ENCODE assay signal across 16 cellular contexts in the genomic region with DNA sequence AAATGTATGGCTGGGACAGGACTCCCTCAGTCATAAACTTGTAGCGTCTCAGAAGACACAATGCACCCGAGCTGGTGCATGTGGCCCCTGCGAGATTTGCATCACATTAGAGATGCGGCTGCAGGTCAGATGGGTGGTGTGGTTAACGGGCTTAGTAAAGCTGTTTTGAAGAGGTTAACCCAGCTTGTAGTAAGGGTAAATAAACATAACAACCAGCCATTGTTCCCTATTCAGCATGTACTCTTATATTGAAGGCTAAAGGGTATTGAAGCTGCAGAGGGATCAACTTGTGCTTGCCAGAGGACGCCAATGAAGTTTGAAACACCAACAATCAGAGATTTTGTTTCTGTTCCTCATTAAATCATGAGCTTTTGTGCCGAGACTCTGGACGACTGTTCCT.
DNase-seq lines count a peak whose midpoint lies in the region; ATAC-seq and TF ChIP-seq lines count a peak whose summit lies in the region.
"Had no signal": no experiment of that assay in that cellular context is flagged by ENCODE, and none has a peak within 500 bp of the region (broad histone marks: within the 10 kb centered on the region; RNA-seq: fewer than 3 reads in every experiment).

No MANE protein-coding gene starts in this region.

- intact Hi-C loops in right cardiac atrium (cut with DNase I) (no loop called here), aorta (cut with DNase I) (no loop called here)

- H3K27me3 ChIP-seq in right cardiac atrium (ENCODE audit: control insufficient read depth, insufficient read depth) (no peaks in the 10 kb centered on the region), aorta (ENCODE audit: control insufficient read depth in 1 of 2, insufficient read depth in 2 of 2, low read length in 1 of 2) (peaks cover 0 to 3% of the 10 kb centered on the region in 2 donors)
- H3K27me3 ChIP-seq: MG63 had no signal

- no peaks in the 10 kb centered on the region for H3K36me3 ChIP-seq in aorta (ENCODE audit: control insufficient read depth in 1 of 2, insufficient read depth in 2 of 2, low read length in 1 of 2)
- H3K36me3 ChIP-seq: MG63 had no signal

- H3K4me1 ChIP-seq in right cardiac atrium (ENCODE audit: control insufficient read depth, insufficient read depth, low read length) (peaks cover 2% of the 10 kb centered on the region), aorta (ENCODE audit: control insufficient read depth in 1 of 2, insufficient read depth in 2 of 2, low read length in 2 of 2) (no peaks in the 10 kb centered on the region)
- H3K4me1 ChIP-seq: parathyroid adenoma had no signal

- TF ChIP-seq CTCF in choroid plexus epithelial cell (conservative IDR thresholded peaks at IDR 0.05; ENCODE audit: low read depth, low read length) = no peak

- H3K4me3 ChIP-seq in choroid plexus epithelial cell (ENCODE audit: low read depth, low read length) (peak overlapping the region; percentile 39), right cardiac atrium (ENCODE audit: low read length) (no peak overlapping the region), aorta (ENCODE audit: low read length in 2 of 2) (no peak overlapping the region)
- H3K4me3 ChIP-seq: body of pancreas, MG63 had no signal

- no peaks in the 10 kb centered on the region for H3K9me3 ChIP-seq in right cardiac atrium (ENCODE audit: control insufficient read depth, low read length)
- no peaks in the 10 kb centered on the region for H3K9me3 ChIP-seq in aorta (ENCODE audit: control insufficient read depth, low read length)
- H3K9me3 ChIP-seq: body of pancreas, MG63 had no signal

- 66% methylated on average over 8 of the region's 8 CpGs for WGBS in right cardiac atrium
- 73 to 74% methylated on average over 8 of the region's 8 CpGs for WGBS in aorta, 2 donors

- DNase-seq in NCI-H345 (lab: John Stamatoyannopoulos, UW) (peak; percentile 58), NCI-H345 treated with DMSO at 0.1 percent for 48 hours (lab: John Stamatoyannopoulos, UW; ENCODE audit: unreplicated experiment) (no peak), NCI-H526 (lab: John Stamatoyannopoulos, UW) (peak; percentile 68 to 74), choroid plexus epithelial cell (ENCODE audit: low read depth) (no peak), pons (ENCODE audit: low spot score) (peak; percentile 18), right cardiac atrium (no peak), aorta (no peak)
- no peak for DNase-seq in activated effector memory CD4-positive, alpha-beta T cell treated with Interleukin-2 at 50 U/mL for 16 hours
- DNase-seq: activated CD4-positive, alpha-beta memory T cell treated with anti-CD3 and anti-CD28 coated beads for 36 hours; body of pancreas; Calu3; effector memory CD8-positive, alpha-beta T cell; MG63; NCI-H446; stimulated activated CD4-positive, alpha-beta T cell treated with anti-CD3 and anti-CD28 coated beads, Interleukin-12 subunit alpha, Interleukin-12 subunit beta, amount 100 ng/mL, for 4 hours had no signal

- no peak for ATAC-seq in right cardiac atrium
- ATAC-seq in aorta (ENCODE audit: low FRiP score) = no peak
- ATAC-seq: body of pancreas; effector memory CD8-positive, alpha-beta T cell had no signal

- H3K27ac ChIP-seq in right cardiac atrium (ENCODE audit: low read length) (no peak overlapping the region), aorta (ENCODE audit: low read depth in 1 of 2, low read length in 2 of 2) (no peak overlapping the region)
- H3K27ac ChIP-seq: body of pancreas, parathyroid adenoma had no signal

Comparison
In these comparisons a context has a peak if more than half of its experiments do, and no peak if none do; other contexts are left out.
1. DNase-seq: peak in NCI-H345 (single experiment), NCI-H526 (2 of 2) and pons (single experiment); none in NCI-H345 treated with DMSO at 0.1 percent for 48 hours (single experiment), choroid plexus epithelial cell (single experiment), right cardiac atrium (0 of 3), activated effector memory CD4-positive, alpha-beta T cell treated with Interleukin-2 at 50 U/mL for 16 hours (single experiment) and aorta (0 of 2).